ENCODE assay signal across 8 cellular contexts in genomic region chr14:31207746-31208545, GRCh38. TPM values are rescaled to one million over a fixed set of nuclear protein-coding genes. Genes with fewer than 3 reads are reported as not detected.
DNase-seq lines count a peak whose midpoint lies in the region; ATAC-seq and TF ChIP-seq lines count a peak whose summit lies in the region.

Gene HECTD1 (minus strand): TSS chr14:31207793. CDS start chr14:31205936, 1,857 bp downstream.

- POLR2A ChIA-PET in AG04450 (lab: Yijun Ruan, JAX): interaction anchor here (0.6 to 2.6 kb wide), 8 partner anchors 13 to 631 kb away, joined by 3 to 23 read pairs (median 7); partner anchors contain the start of gene HEATR5A

- peaks cover 16 to 26% (median 21%) of the 10 kb centered on the region in 3 donors for H3K27me3 Mint-ChIP-seq in immature natural killer cell (ENCODE audit: low read depth in 3 of 3)

- peak; percentile 59 for DNase-seq in AG04450 (ENCODE audit: low read depth, low spot score)
- DNase-seq in NCI-H2171 treated with DMSO at 0.1 percent for 48 hours (lab: John Stamatoyannopoulos, UW): peak; percentile 95
- DNase-seq in breast epithelium (ENCODE audit: low spot score in 2 of 2): peak; percentile 52 to 73
- peak; percentile 90 to 93 (median 92) for DNase-seq in immature natural killer cell
- no peak for DNase-seq in spleen

- CTCF ChIA-PET in AG04450 (lab: Charles Lee): interaction anchor here (0.8 to 3.7 kb wide), 13 partner anchors 9 to 143 kb away, joined by 3 to 19 read pairs (median 3); no protein-coding TSS in a partner anchor

- H3K4me3 Mint-ChIP-seq in immature natural killer cell: peak within 1 kb of the TSS; percentile 93 to 96 (median 96)

- ATAC-seq in GM18868 (IDR thresholded peaks at IDR 0.05; ENCODE audit: unreplicated experiment): peak; percentile 73
- ATAC-seq in HG03103 (IDR thresholded peaks at IDR 0.05; ENCODE audit: low read depth, unreplicated experiment): peak; percentile 57

- H3K36me3 ChIP-seq in breast epithelium (no peaks in the 10 kb centered on the region), spleen (peaks cover 0 to 14% (median 3%) of the 10 kb centered on the region in 6 donors)

- H3K9me3 Mint-ChIP-seq in immature natural killer cell: peaks cover 0 to 2% (median 0%) of the 10 kb centered on the region in 6 donors

- peaks cover 3 to 11% (median 4%) of the 10 kb centered on the region in 3 donors for H3K36me3 Mint-ChIP-seq in immature natural killer cell

- H3K4me3 ChIP-seq in AG04450 (ENCODE audit: low read depth, low read length) (peak within 1 kb of the TSS; percentile 79), breast epithelium (peak within 1 kb of the TSS; percentile 91 to 94 (median 93)), spleen (peak within 1 kb of the TSS; percentile 66 to 84 (median 72))

- intact Hi-C loops in breast epithelium (cut with DNase I; ENCODE audit: low total_unique reads) (no loop called here), spleen (cut with DNase I; ENCODE audit: low total_unique reads) (no loop called here)

- TF ChIP-seq POLR2A in breast epithelium (IDR thresholded peaks at IDR 0.05): peak; percentile 43
- peak in 1 of 3 donors; percentile 40 for TF ChIP-seq POLR2A in spleen (IDR thresholded peaks at IDR 0.05)

- no peaks in the 10 kb centered on the region for H3K27me3 ChIP-seq in AG04450 (ENCODE audit: control insufficient read depth, insufficient read depth, low read length)
- no peaks in the 10 kb centered on the region for H3K27me3 ChIP-seq in breast epithelium
- H3K27me3 ChIP-seq in spleen (replicated peaks in 1 of 7): no peaks in the 10 kb centered on the region

- H3K27ac ChIP-seq in AG04450 (ENCODE audit: low read depth, low read length) (peak within 1 kb of the TSS; percentile 99), VCaP (peak within 1 kb of the TSS; percentile 99), breast epithelium (peak within 1 kb of the TSS; percentile 99 to 100), spleen (peak within 1 kb of the TSS; percentile 97 to 99 (median 98))

- TF ChIP-seq CTCF in AG04450 (IDR thresholded peaks at IDR 0.05; ENCODE audit: low read depth, low read length) (peak; percentile 39), VCaP (conservative IDR thresholded peaks at IDR 0.05) (peak; percentile 93), breast epithelium (IDR thresholded peaks at IDR 0.05) (peak in 2 of 3 donors; percentile 16 to 81), spleen (IDR thresholded peaks at IDR 0.05 in 8 of 11, conservative IDR thresholded peaks at IDR 0.05 in 3 of 11) (peak in 10 of 11 experiments; percentile 11 to 99 (median 92))

- H3K9me3 ChIP-seq in AG04450 (ENCODE audit: control insufficient read depth, insufficient read depth, low read length) (no peaks in the 10 kb centered on the region; the same call in 1 of the 2 replicates), breast epithelium (no peaks in the 10 kb centered on the region), spleen (no peaks in the 10 kb centered on the region)

- H3K27ac Mint-ChIP-seq in immature natural killer cell: peak within 1 kb of the TSS; percentile 99 to 100 (median 100)

- no peaks in the 10 kb centered on the region for H3K4me1 ChIP-seq in breast epithelium
- H3K4me1 ChIP-seq in spleen: peaks cover 24 to 58% (median 35%) of the 10 kb centered on the region in 6 donors

- 0 to 1% (median 0%) methylated on average over 33 to 79 of the region's 79 CpGs for WGBS in spleen, 5 donors

- H3K4me1 Mint-ChIP-seq in immature natural killer cell: peaks cover 64 to 69% of the 10 kb centered on the region in 2 donors

RNA-seq across cellular contexts. Expression of gene HECTD1, which starts in this region (rescaled TPM):
- polyA plus RNA-seq in AG04450 (2011; rRNA removed) (96.5 and 121 TPM in 2 replicates), immature natural killer cell (10 to 100 TPM; 10.6 to 36.1 (median 22.2) TPM), spleen (10 to 100 TPM; 27.6 to 31.4 (median 28.6) TPM)
- 266 and 349 TPM in 2 replicates for polyA minus RNA-seq in AG04450 (2011; rRNA and poly(A)+ RNA removed)
- total RNA-seq in breast epithelium (100 to 1,000 TPM; 242 to 276 (median 252) TPM), spleen (100 to 1,000 TPM; 133 to 176 (median 160) TPM)

Comparison
In these comparisons a context has a peak if more than half of its experiments do, and no peak if none do; other contexts are left out.
1. CTCF ChIP-seq: peak in every context shown above with its lines; median percentile 93 in VCaP; 92 in spleen; 48 in breast epithelium; 39 in AG04450.